In genomic region chr2:121132054-121132453, GRCh38 we compare ENCODE assay signal across 26 cellular contexts.
"Had no signal": no experiment of that assay in that cellular context is flagged by ENCODE, and none has a peak within 500 bp of the region (broad histone marks: within the 10 kb centered on the region; RNA-seq: fewer than 3 reads in every experiment).

No MANE protein-coding gene starts in this region.

- DNase-seq: hypothalamus; islet precursor cell; left ventricle myocardium inferior; mesendoderm; midbrain; mucosa of descending colon; naive thymus-derived CD4-positive, alpha-beta T cell; nephron progenitor cell; ovary; stimulated activated CD4-positive, alpha-beta T cell treated with anti-CD3 and anti-CD28 coated beads, Interleukin-12 subunit alpha, Interleukin-12 subunit beta, amount 100 ng/mL, for 4 hours; stimulated activated CD4-positive, alpha-beta T cell treated with anti-CD3 and anti-CD28 coated beads, Interleukin-15, amount 100 ng/mL, for 24 hours; stimulated activated CD4-positive, alpha-beta T cell treated with anti-CD3 and anti-CD28 coated beads, Interleukin-2, amount 100 ng/mL, for 24 hours; stimulated activated CD4-positive, alpha-beta T cell treated with anti-CD3 and anti-CD28 coated beads, Interleukin-4, amount 100 ng/mL, for 1 hour; stimulated activated naive B cell treated with anti-CD40 and anti-IgM and Interleukin-4, amounts not matched to agents 10 μg/mL and 1 μg/mL and 100 μg/mL, for 72 hours; stimulated activated naive CD8-positive, alpha-beta T cell treated with anti-CD3 and anti-CD28 coated beads, Interleukin-15, Interleukin-2, amounts not matched to agents 100 U/mL and 50 U/mL, for 24 hours; trophoblast cell; upper lobe of right lung had no signal

- H3K9me3 Mint-ChIP-seq: naive thymus-derived CD4-positive, alpha-beta T cell had no signal

- H3K9me3 ChIP-seq: left ventricle myocardium inferior, mucosa of descending colon, ovary, right atrium auricular region, suprapubic skin, thoracic aorta, tibial artery, upper lobe of right lung had no signal

- H3K36me3 ChIP-seq: left ventricle myocardium inferior, neural progenitor cell, ovary, right atrium auricular region, suprapubic skin, thoracic aorta, tibial artery, upper lobe of right lung had no signal

- H3K4me2 ChIP-seq: neural progenitor cell had no signal

- H3K27ac ChIP-seq: left ventricle myocardium inferior, neural progenitor cell, ovary, right atrium auricular region, skin epidermis, suprapubic skin, thoracic aorta, tibial artery, upper lobe of right lung had no signal

- H3K27ac Mint-ChIP-seq: naive thymus-derived CD4-positive, alpha-beta T cell; nephron progenitor cell; neural progenitor cell; progenitor cell of endocrine pancreas; stimulated activated naive B cell treated with anti-CD40 and anti-IgM and Interleukin-4, amounts not matched to agents 10 μg/mL and 1 μg/mL and 100 μg/mL, for 72 hours had no signal

- H3K27me3 ChIP-seq: neural progenitor cell, ovary, right atrium auricular region, suprapubic skin, upper lobe of right lung had no signal

- ATAC-seq: mucosa of descending colon; naive thymus-derived CD4-positive, alpha-beta T cell; sciatic nerve; stimulated activated naive B cell treated with anti-CD40 and anti-IgM and Interleukin-4, amounts not matched to agents 10 μg/mL and 1 μg/mL and 100 μg/mL, for 72 hours; stimulated activated naive CD8-positive, alpha-beta T cell treated with anti-CD3 and anti-CD28 coated beads, Interleukin-15, Interleukin-2, amounts not matched to agents 100 U/mL and 50 U/mL, for 24 hours; upper lobe of right lung had no signal

- H3K4me1 ChIP-seq: left ventricle myocardium inferior, neural progenitor cell, right atrium auricular region, tibial artery, upper lobe of right lung had no signal

- H3K9ac ChIP-seq: neural progenitor cell had no signal

- H3K4me3 ChIP-seq: left ventricle myocardium inferior, lung, mucosa of descending colon, neural progenitor cell, ovary, right atrium auricular region, skin epidermis, suprapubic skin, thoracic aorta, tibial artery, upper lobe of right lung had no signal

- H2AFZ ChIP-seq: neural progenitor cell had no signal

- H3K36me3 Mint-ChIP-seq: neural progenitor cell; stimulated activated naive B cell treated with anti-CD40 and anti-IgM and Interleukin-4, amounts not matched to agents 10 μg/mL and 1 μg/mL and 100 μg/mL, for 72 hours had no signal

- H3K4me1 Mint-ChIP-seq: stimulated activated naive B cell treated with anti-CD40 and anti-IgM and Interleukin-4, amounts not matched to agents 10 μg/mL and 1 μg/mL and 100 μg/mL, for 72 hours had no signal

- H3K4me3 Mint-ChIP-seq: naive thymus-derived CD4-positive, alpha-beta T cell; nephron progenitor cell; neural progenitor cell; stimulated activated naive B cell treated with anti-CD40 and anti-IgM and Interleukin-4, amounts not matched to agents 10 μg/mL and 1 μg/mL and 100 μg/mL, for 72 hours had no signal
